Comparison of ENCODE assay signal across 20 cellular contexts in genomic region chr14:62824086-62824485, GRCh38.
A peak's percentile ranks its signal among the peaks of the same experiment; 100 is the strongest.
DNase-seq lines count a peak whose midpoint lies in the region; ATAC-seq, FAIRE-seq and TF ChIP-seq lines count a peak whose summit lies in the region.
"Had no signal": no experiment of that assay in that cellular context is flagged by ENCODE, and none has a peak within 500 bp of the region (broad histone marks: within the 10 kb centered on the region; RNA-seq: fewer than 3 reads in every experiment).

No MANE protein-coding gene starts in this region.

- no peak overlapping the region for H3K27ac Mint-ChIP-seq in Calu3 (ENCODE audit: unreplicated experiment)
- H3K27ac Mint-ChIP-seq: B cell; CD8-positive, alpha-beta T cell; IgD-negative memory B cell had no signal

- CTCF ChIA-PET in Calu3 (lab: Charles Lee) = no interaction called here

- H3K9me3 Mint-ChIP-seq in Calu3 (ENCODE audit: low read depth, unreplicated experiment) = peaks cover 2% of the 10 kb centered on the region

- H3K4me3 Mint-ChIP-seq in Calu3 (ENCODE audit: low read depth, unreplicated experiment) = no peak overlapping the region
- H3K4me3 Mint-ChIP-seq: B cell; CD8-positive, alpha-beta T cell; IgD-negative memory B cell had no signal

- no peak overlapping the region for H3K27ac ChIP-seq in foreskin keratinocyte
- H3K27ac ChIP-seq: BLaER1 treated with 17β-estradiol and CSF1 and Interleukin-3, amounts not matched to agents 10 nM and 100 nM; HL-60 had no signal

- no peak for DNase-seq in HTR-8/SVneo (ENCODE audit: insufficient read length, low spot score)
- peak; percentile 21 for DNase-seq in NCI-H226
- DNase-seq in astrocyte of the cerebellum (ENCODE audit: low read depth) = peak; percentile 3
- DNase-seq in foreskin keratinocyte = peak; percentile 4 to 30
- no peak for DNase-seq in Calu3
- no peak for DNase-seq in H54 (ENCODE audit: insufficient read length, low spot score)
- DNase-seq: CD8-positive, alpha-beta T cell; DMS 273 treated with DMSO at 0.1 percent for 48 hours; DMS53; DND-41; KBM-7 had no signal

- H3K4me1 ChIP-seq in foreskin keratinocyte = no peaks in the 10 kb centered on the region
- H3K4me1 ChIP-seq: BLaER1 treated with 17β-estradiol and CSF1 and Interleukin-3, amounts not matched to agents 10 nM and 100 nM; HAP-1 had no signal

- no peaks in the 10 kb centered on the region for H3K27me3 ChIP-seq in foreskin keratinocyte
- H3K27me3 ChIP-seq: BLaER1 treated with 17β-estradiol and CSF1 and Interleukin-3, amounts not matched to agents 10 nM and 100 nM had no signal

- ATAC-seq in foreskin keratinocyte = no peak
- no peak for ATAC-seq in GM18502 (IDR thresholded peaks at IDR 0.05; ENCODE audit: poor library complexity, unreplicated experiment)
- ATAC-seq: CD8-positive, alpha-beta T cell had no signal

- intact Hi-C loops in Calu3 (cut with micrococcal nuclease; ENCODE audit: unreplicated experiment) = no loop called here

- no peak overlapping the region for H3K4me3 ChIP-seq in astrocyte of the cerebellum (ENCODE audit: low read depth, low read length)
- H3K4me3 ChIP-seq: BLaER1 treated with 17β-estradiol and CSF1 and Interleukin-3, amounts not matched to agents 10 nM and 100 nM; HAP-1 had no signal

- H3K36me3 Mint-ChIP-seq in Calu3 (ENCODE audit: insufficient read depth, unreplicated experiment) = no peaks in the 10 kb centered on the region
- H3K36me3 Mint-ChIP-seq: CD8-positive, alpha-beta T cell; IgD-negative memory B cell had no signal

- FAIRE-seq in HTR-8/SVneo (lab: Jason Lieb, UNC) (peak; percentile 16), H54 (lab: Jason Lieb, UNC) (no peak)
- FAIRE-seq: G401.6, GM12892, H1 had no signal

- H3K4me1 Mint-ChIP-seq in Calu3 (ENCODE audit: low read depth, unreplicated experiment) = no peaks in the 10 kb centered on the region
- H3K4me1 Mint-ChIP-seq: B cell, IgD-negative memory B cell had no signal

- in situ Hi-C loops in astrocyte of the cerebellum (cut with HindIII; ENCODE audit: low sequenced_read_pairs) = no loop called here

- TF ChIP-seq POLR2A in H54 (IDR thresholded peaks at IDR 0.05; ENCODE audit: low read depth, low read length) = no peak

- H3K27me3 Mint-ChIP-seq in Calu3 (ENCODE audit: unreplicated experiment) = no peaks in the 10 kb centered on the region
- H3K27me3 Mint-ChIP-seq: B cell, IgD-negative memory B cell had no signal

- TF ChIP-seq CTCF in astrocyte of the cerebellum (IDR thresholded peaks at IDR 0.05; ENCODE audit: low read depth, low read length, missing control alignments) = no peak
- no peak for TF ChIP-seq CTCF in foreskin keratinocyte (conservative IDR thresholded peaks at IDR 0.05)
- TF ChIP-seq CTCF in Calu3 (IDR thresholded peaks at IDR 0.05; ENCODE audit: unreplicated experiment) = no peak

- no TSS peak for BruUV-seq in Calu3 (replicated peaks; lab: Mats Ljungman, UMichigan)

Comparison
In these comparisons a context has a peak if more than half of its experiments do, and no peak if none do; other contexts are left out.
1. DNase-seq: peak in NCI-H226 (single experiment), astrocyte of the cerebellum (single experiment) and foreskin keratinocyte (2 of 2); none in HTR-8/SVneo (single experiment), Calu3 (single experiment) and H54 (single experiment).